8 cellular contexts compared by ENCODE assay signal in genomic region chr6:144013486-144013909, GRCh38. TPM values are rescaled to one million over a fixed set of nuclear protein-coding genes. Genes with fewer than 3 reads are reported as not detected.
DNase-seq lines count a peak whose midpoint lies in the region; ATAC-seq and TF ChIP-seq lines count a peak whose summit lies in the region.

No MANE protein-coding gene starts in this region.

- 14 to 16% methylated on average over 8 of the region's 8 CpGs for WGBS in lung, 2 donors

- TF ChIP-seq CTCF in HFF-Myc (IDR thresholded peaks at IDR 0.05; ENCODE audit: low read depth, low read length, missing control alignments) (peak; percentile 90), lung (IDR thresholded peaks at IDR 0.05; ENCODE audit: control extremely low read depth, extremely low read depth) (peak; percentile 78)

- ATAC-seq in lung (ENCODE audit: insufficient read depth, low FRiP score) (no peak), HG03045 (IDR thresholded peaks at IDR 0.05; ENCODE audit: unreplicated experiment) (no peak)

- H3K4me1 ChIP-seq in lung (ENCODE audit: control insufficient read depth in 2 of 2, insufficient read depth in 2 of 2, low read length in 2 of 2): no peaks in the 10 kb centered on the region

- DNase-seq in COLO829 (ENCODE audit: low spot score) (peak; percentile 67), HFF-Myc (ENCODE audit: extremely low read depth, low read depth) (peak; percentile 77), NCI-H69 (lab: John Stamatoyannopoulos, UW) (peak; percentile 84), lung (ENCODE audit: low spot score) (peak; percentile 80)
- DNase-seq in activated CD4-positive, alpha-beta T cell treated with anti-CD3 and anti-CD28 coated beads, Interleukin-2, amount 50 U/mL, for 4 hours: peak; percentile 57 to 59
- peak; percentile 59 for DNase-seq in effector CD4-positive, alpha-beta T cell
- DNase-seq in stimulated activated CD8-positive, alpha-beta memory T cell treated with anti-CD3 and anti-CD28 coated beads, Interleukin-2, amount 100 ng/mL, for 48 hours (ENCODE audit: low read depth in 2 of 2): peak; percentile 27 to 39

- no peaks in the 10 kb centered on the region for H3K27me3 ChIP-seq in lung (ENCODE audit: control insufficient read depth, insufficient read depth)

- H3K4me3 ChIP-seq in HFF-Myc (replicated peaks; ENCODE audit: low read depth, low read length): no peak overlapping the region
- H3K4me3 ChIP-seq in lung: no peak overlapping the region

- no peaks in the 10 kb centered on the region for H3K9me3 ChIP-seq in lung (ENCODE audit: control insufficient read depth in 2 of 2, insufficient read depth in 1 of 2, low read length in 1 of 2)

- no peaks in the 10 kb centered on the region for H3K36me3 ChIP-seq in lung (ENCODE audit: control insufficient read depth in 2 of 2, insufficient read depth in 2 of 2, low read length in 2 of 2)

- no peak overlapping the region for H3K27ac ChIP-seq in lung (ENCODE audit: low read depth in 1 of 2, low read length in 1 of 2)

RNA-seq across cellular contexts. Expression of gene PLAGL1, which starts 5.4 kb away (rescaled TPM):
- 10 to 100 TPM; 30.1 to 86.9 TPM for total RNA-seq in lung
- 10 to 100 TPM; 15.5 to 29.2 TPM for polyA plus RNA-seq in lung

Comparison
In these comparisons a context has a peak if more than half of its experiments do, and no peak if none do; other contexts are left out.
1. DNase-seq: peak in every context shown above with its lines; median percentile 84 in NCI-H69; 80 in lung; 77 in HFF-Myc; 67 in COLO829; 59 in effector CD4-positive, alpha-beta T cell; 58 in activated CD4-positive, alpha-beta T cell treated with anti-CD3 and anti-CD28 coated beads, Interleukin-2, amount 50 U/mL, for 4 hours; 33 in stimulated activated CD8-positive, alpha-beta memory T cell treated with anti-CD3 and anti-CD28 coated beads, Interleukin-2, amount 100 ng/mL, for 48 hours.